In the genomic region with DNA sequence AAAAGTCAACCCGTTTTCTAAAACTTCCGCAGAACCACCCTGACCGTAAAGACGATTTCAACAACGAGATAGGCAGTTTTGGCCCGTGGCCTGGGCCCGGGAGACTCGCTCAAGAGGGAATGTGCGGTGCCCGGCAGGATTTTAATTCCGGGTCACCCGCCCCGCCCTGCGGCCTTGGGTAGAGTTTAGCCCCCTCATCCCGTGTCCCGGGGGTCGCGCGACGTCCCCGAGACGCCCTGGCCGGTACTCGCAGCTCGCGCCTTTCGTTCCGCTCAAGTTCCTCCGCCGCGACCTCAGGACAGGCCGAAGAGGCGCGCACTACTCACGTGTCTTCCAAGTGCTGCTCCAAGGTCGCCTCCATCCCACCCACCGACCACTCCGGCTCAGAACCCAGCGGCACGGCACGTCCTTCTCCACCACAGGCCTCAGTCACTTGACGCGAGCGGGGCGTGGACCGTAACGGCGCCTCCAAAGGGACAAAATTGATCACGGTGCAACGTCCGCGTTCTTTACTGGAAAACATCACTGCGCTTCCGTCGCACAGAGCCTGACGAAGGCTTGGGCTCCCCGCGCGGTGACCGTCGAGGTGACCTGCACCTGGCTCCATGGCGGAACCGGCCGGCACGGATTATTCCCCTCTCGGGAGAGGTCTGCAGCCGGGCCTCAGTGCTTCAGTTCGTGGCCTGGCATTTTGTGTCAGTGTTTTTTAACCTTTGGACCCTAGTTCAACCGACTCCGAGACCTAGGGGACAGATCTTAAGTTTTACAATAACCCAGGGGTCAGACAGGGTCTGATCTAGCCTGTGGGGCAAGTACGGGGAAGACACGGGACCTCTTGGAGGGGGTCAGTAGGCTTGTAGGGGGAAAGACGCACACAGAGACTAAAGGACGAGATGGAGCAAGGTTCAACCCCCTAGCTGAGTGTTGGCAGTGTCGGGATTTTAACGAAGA, we compare ENCODE assay signal across 8 cellular contexts. TPM values are rescaled to one million over a fixed set of nuclear protein-coding genes. Genes with fewer than 3 reads are reported as not detected.
A peak's percentile ranks its signal among the peaks of the same experiment; 100 is the strongest.
DNase-seq lines count a peak whose midpoint lies in the region; ATAC-seq and TF ChIP-seq lines count a peak whose summit lies in the region.

A gene (minus strand): TSS at position 435 of the 951 bp plus-strand sequence. CDS start 74 bp downstream, at position 361.

- H3K4me3 ChIP-seq in ACC112 (ENCODE audit: low read depth, low read length) (peak within 1 kb of the TSS; percentile 81), WERI-Rb-1 (ENCODE audit: low read depth, low read length) (peak within 1 kb of the TSS; percentile 79), mammary epithelial cell (replicated peaks in 1 of 3; ENCODE audit: insufficient read depth in 1 of 3, low read depth in 2 of 3, low read length in 3 of 3) (peak within 1 kb of the TSS; percentile 93 to 99 (median 98)), iPS-20b (ENCODE audit: low read length) (peak within 1 kb of the TSS; percentile 99), skin epidermis (peak within 1 kb of the TSS; percentile 68 to 94 (median 85))

- dilution Hi-C loops in mammary epithelial cell (cut with HindIII; ENCODE audit: low sequenced_read_pairs): no loop called here

- H3K9me3 ChIP-seq in WERI-Rb-1 (ENCODE audit: severe bottlenecking) (no peaks in the 10 kb centered on the region), mammary epithelial cell (replicated peaks; ENCODE audit: insufficient read depth, low read length) (no peaks in the 10 kb centered on the region), iPS-20b (ENCODE audit: insufficient read depth, low read depth, low read length) (no peaks in the 10 kb centered on the region)

- 2% methylated on average over 30 of the region's 76 CpGs for WGBS in mammary epithelial cell (ENCODE audit: low coverage, missing lambda C conversion rate)

- peak within 1 kb of the TSS; percentile 66 for H3K4me2 ChIP-seq in mammary epithelial cell (ENCODE audit: insufficient read depth, low read depth, low read length)

- ATAC-seq in GM18861 (IDR thresholded peaks at IDR 0.05; ENCODE audit: unreplicated experiment) (peak; percentile 84), HG03097 (IDR thresholded peaks at IDR 0.05; ENCODE audit: low FRiP score, unreplicated experiment) (peak; percentile 81)

- peaks cover 7% of the 10 kb centered on the region for H3K4me1 ChIP-seq in ACC112 (ENCODE audit: control insufficient read depth, insufficient read depth, low read length, unreplicated experiment)
- peaks cover 3% of the 10 kb centered on the region for H3K4me1 ChIP-seq in mammary epithelial cell (ENCODE audit: insufficient read depth, low read length)
- no peaks in the 10 kb centered on the region for H3K4me1 ChIP-seq in iPS-20b (ENCODE audit: insufficient read depth, low read length)

- H3K36me3 ChIP-seq in ACC112 (ENCODE audit: insufficient read depth, low read length): peaks cover 14% of the 10 kb centered on the region; the same call in 1 of the 2 replicates
- peaks cover 37% of the 10 kb centered on the region for H3K36me3 ChIP-seq in WERI-Rb-1
- H3K36me3 ChIP-seq in mammary epithelial cell (ENCODE audit: insufficient read depth, low read length): peaks cover 19% of the 10 kb centered on the region
- peaks cover 32% of the 10 kb centered on the region for H3K36me3 ChIP-seq in iPS-20b (ENCODE audit: insufficient read depth, low read depth, low read length)

- DNase-seq in NCI-H2171 treated with DMSO at 0.1 percent for 48 hours (lab: John Stamatoyannopoulos, UW) (peak; percentile 89), WERI-Rb-1 (peak; percentile 97), mammary epithelial cell (peak; percentile 89)

- H3K27me3 ChIP-seq in ACC112 (ENCODE audit: insufficient read depth, low read length) (no peaks in the 10 kb centered on the region), WERI-Rb-1 (ENCODE audit: insufficient read depth, low read depth, severe bottlenecking) (no peaks in the 10 kb centered on the region), mammary epithelial cell (ENCODE audit: insufficient read depth, low read length) (no peaks in the 10 kb centered on the region), iPS-20b (ENCODE audit: insufficient read depth, low read length) (no peaks in the 10 kb centered on the region)

- H3K9ac ChIP-seq in mammary epithelial cell (ENCODE audit: insufficient read depth, low read length) (peak within 1 kb of the TSS; percentile 91), iPS-20b (ENCODE audit: low read depth, low read length) (peak within 1 kb of the TSS; percentile 99)

- CTCF ChIA-PET in mammary epithelial cell (lab: Charles Lee; ENCODE audit: low non-redundant PET): interaction anchor here (0.6 kb wide), 1 partner anchor 52 kb away, joined by 4 read pairs; no protein-coding TSS in a partner anchor

- peaks cover 28% of the 10 kb centered on the region for H3K79me2 ChIP-seq in ACC112 (ENCODE audit: control insufficient read depth, insufficient read depth, low read length, unreplicated experiment)
- peaks cover 35% of the 10 kb centered on the region for H3K79me2 ChIP-seq in mammary epithelial cell (ENCODE audit: insufficient read depth, low read length)

- intact Hi-C loops in mammary epithelial cell (cut with micrococcal nuclease): loop anchor here (1.0 kb wide), 1 partner anchor 69 kb away; no protein-coding TSS in a partner anchor

- in situ Hi-C loops in mammary epithelial cell (cut with MboI; ENCODE audit: low sequenced_read_pairs in 2 of 2): loop anchor here in 1 of 2 donors (10.0 kb wide), 1 partner anchor 203 kb away; no protein-coding TSS in a partner anchor

- TSS peak; percentile 75 for BruUV-seq in mammary epithelial cell (replicated peaks; lab: Mats Ljungman, UMichigan)

- H4K20me1 ChIP-seq in mammary epithelial cell (ENCODE audit: insufficient read depth, low read length): no peaks in the 10 kb centered on the region

- H2AFZ ChIP-seq in ACC112 (ENCODE audit: low read length, unreplicated experiment) (peak within 1 kb of the TSS; percentile 99), mammary epithelial cell (ENCODE audit: low read depth, low read length) (peak within 1 kb of the TSS; percentile 96)

- H3K27ac ChIP-seq in ACC112 (ENCODE audit: low read depth, low read length) (peak within 1 kb of the TSS; percentile 58), WERI-Rb-1 (peak within 1 kb of the TSS; percentile 82), mammary epithelial cell (ENCODE audit: insufficient read depth, low read depth, low read length) (peak within 1 kb of the TSS; percentile 88), iPS-20b (ENCODE audit: low read length) (peak within 1 kb of the TSS; percentile 89), skin epidermis (peak within 1 kb of the TSS; percentile 70 to 98 (median 93))

- TF ChIP-seq CTCF in WERI-Rb-1 (IDR thresholded peaks at IDR 0.05; ENCODE audit: low read depth, low read length) (0 out of 2 replicates have a peak, but pooled peaks have one; percentile 20), mammary epithelial cell (conservative IDR thresholded peaks at IDR 0.05 in 1 of 2, IDR thresholded peaks at IDR 0.05 in 1 of 2; ENCODE audit: extremely low read depth in 1 of 2, insufficient read depth in 1 of 2, low read depth in 1 of 2, low read length in 2 of 2) (peak in 1 of 2 donors; percentile 20)

RNA-seq across cellular contexts. Expression of the gene that starts here (rescaled TPM):
- 100 to 1,000 TPM in 1 of 2 donors, 10 to 100 TPM in 1; 75.5 to 106 TPM for total RNA-seq in mammary epithelial cell
- 319 TPM for polyA plus RNA-seq in mammary epithelial cell
- 69.8 TPM for polyA minus RNA-seq in mammary epithelial cell

Comparison
In these comparisons a context has a peak if more than half of its experiments do, and no peak if none do; other contexts are left out.
1. Peak in every context shown above with its lines: DNase-seq, ATAC-seq, H3K4me3 ChIP-seq and H3K27ac ChIP-seq.